Comparison of ENCODE assay signal across 36 cellular contexts in the genomic region with DNA sequence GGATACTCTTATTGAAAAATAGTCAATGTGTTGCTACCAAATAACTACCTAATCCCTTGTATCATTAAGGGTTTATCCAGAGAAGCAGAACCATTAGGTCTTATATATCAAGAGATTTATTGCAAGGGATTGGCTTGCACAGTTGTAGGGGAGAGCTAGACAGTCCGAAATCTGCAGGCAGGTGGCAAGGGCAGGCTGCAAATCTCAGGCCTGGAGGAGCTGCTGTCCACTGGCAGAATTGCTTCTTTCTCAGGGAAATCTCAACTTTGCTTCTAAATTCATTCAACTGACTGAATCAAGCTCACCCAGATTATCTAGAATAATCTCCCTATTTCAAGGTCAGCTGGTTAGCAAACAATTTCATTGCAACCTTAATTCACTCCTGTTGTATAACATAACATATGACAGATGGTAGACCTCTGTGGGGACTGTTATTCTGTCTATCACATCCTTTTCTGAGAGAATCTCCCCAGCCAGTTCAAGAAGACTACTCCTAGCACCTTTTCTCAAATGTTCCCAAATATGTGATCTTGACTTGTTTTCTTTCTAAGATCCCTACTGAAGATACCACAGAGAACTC.
"Had no signal": no experiment of that assay in that cellular context is flagged by ENCODE, and none has a peak within 500 bp of the region (broad histone marks: within the 10 kb centered on the region; RNA-seq: fewer than 3 reads in every experiment).

No MANE protein-coding gene starts in this region.

- H3K4me2 ChIP-seq: SK-N-SH had no signal

- H3K4me3 ChIP-seq: adrenal gland, body of pancreas, breast epithelium, Peyer's patch, SJSA1 had no signal

- H3K27ac Mint-ChIP-seq: activated CD4-positive, alpha-beta T cell treated with anti-CD3 and anti-CD28 coated beads for 36 hours; activated CD4-positive, alpha-beta T cell treated with anti-CD3 and anti-CD28 coated beads, Interleukin-2, amount 10 ng/mL, durations not matched to agents 7 days and 5 days; activated CD8-positive, alpha-beta T cell treated with anti-CD3 and anti-CD28 coated beads, Interleukin-2, amount 10 ng/mL, durations not matched to agents 7 days and 5 days; activated naive CD4-positive, alpha-beta T cell treated with anti-CD3 and anti-CD28 coated beads for 36 hours; activated naive CD4-positive, alpha-beta T cell treated with anti-CD3 and anti-CD28 coated beads, Interleukin-2, amount 50 U/mL, for 72 hours; activated T-helper 1 cell treated with anti-CD3 and anti-CD28 coated beads, Interleukin-12 subunit alpha, Interleukin-12 subunit beta, Interleukin-2, Interleukin-4 antibody, amounts not matched to agents 30 ng/mL and 10 ng/mL and 1 ng/mL, durations not matched to agents 14 hours and 24 hours and 36 hours; T-helper 1 cell treated with Interleukin-12 subunit alpha and Interleukin-12 subunit beta and Interleukin-4 antibody, amounts not matched to agents 30 μg/mL and 1 μg/mL, for 36 hours; T-helper 2 cell treated with Interferon-gamma antibody and Interleukin-4, amounts not matched to agents 5 μg/mL and 100 μg/mL, for 36 hours; WTC11 had no signal

- ATAC-seq: activated CD4-positive, alpha-beta T cell treated with anti-CD3 and anti-CD28 coated beads for 36 hours; activated CD4-positive, CD25-positive, alpha-beta regulatory T cell treated with anti-CD3 and anti-CD28 coated beads, Interleukin-2, amount 50 U/mL, for 24 hours; activated CD8-positive, alpha-beta T cell treated with anti-CD3 and anti-CD28 coated beads, Interleukin-2, amount 10 ng/mL, durations not matched to agents 7 days and 5 days; activated naive CD4-positive, alpha-beta T cell treated with anti-CD3 and anti-CD28 coated beads, Interleukin-2, amount 50 U/mL, for 72 hours; activated T-cell treated with anti-CD3 and anti-CD28 coated beads, Interleukin-2, amount 50 U/mL, for 4 hours; body of pancreas; PC-3; WTC11 had no signal

- H3K9me3 Mint-ChIP-seq: activated CD4-positive, alpha-beta T cell treated with anti-CD3 and anti-CD28 coated beads, Interleukin-2, amount 10 ng/mL, durations not matched to agents 7 days and 5 days; activated naive CD4-positive, alpha-beta T cell treated with anti-CD3 and anti-CD28 coated beads for 36 hours; activated naive CD4-positive, alpha-beta T cell treated with anti-CD3 and anti-CD28 coated beads, Interleukin-2, amount 50 U/mL, for 72 hours; activated T-cell treated with anti-CD3 and anti-CD28 coated beads, Interleukin-2, amount 50 U/mL, for 4 hours; activated T-helper 1 cell treated with anti-CD3 and anti-CD28 coated beads, Interleukin-12 subunit alpha, Interleukin-12 subunit beta, Interleukin-2, Interleukin-4 antibody, amounts not matched to agents 30 ng/mL and 10 ng/mL and 1 ng/mL, durations not matched to agents 14 hours and 24 hours and 36 hours; T-helper 1 cell treated with Interleukin-12 subunit alpha and Interleukin-12 subunit beta and Interleukin-4 antibody, amounts not matched to agents 30 μg/mL and 1 μg/mL, for 36 hours; T-helper 2 cell treated with Interferon-gamma antibody and Interleukin-4, amounts not matched to agents 5 μg/mL and 100 μg/mL, for 36 hours; WTC11 had no signal

- H3K36me3 ChIP-seq: adrenal gland, breast epithelium, Peyer's patch, SJSA1 had no signal

- FAIRE-seq: astrocyte, TTC549 had no signal

- H3K4me1 Mint-ChIP-seq: activated CD4-positive, alpha-beta T cell treated with anti-CD3 and anti-CD28 coated beads for 36 hours; activated CD4-positive, alpha-beta T cell treated with anti-CD3 and anti-CD28 coated beads, Interleukin-2, amount 10 ng/mL, durations not matched to agents 7 days and 5 days had no signal

- H3K9ac ChIP-seq: SK-N-SH had no signal

- H3K27ac ChIP-seq: adrenal gland, body of pancreas, breast epithelium, Peyer's patch, SJSA1 had no signal

- H3K27me3 ChIP-seq: adrenal gland, body of pancreas, breast epithelium, Peyer's patch, SJSA1 had no signal

- DNase-seq: activated CD4-positive, alpha-beta T cell treated with anti-CD3 and anti-CD28 coated beads for 36 hours; activated CD4-positive, alpha-beta T cell treated with anti-CD3 and anti-CD28 coated beads, Interleukin-2, amount 10 ng/mL, durations not matched to agents 7 days and 5 days; activated CD4-positive, alpha-beta T cell treated with anti-CD3 and anti-CD28 coated beads, Interleukin-2, amount 50 U/mL, for 48 hours; activated CD8-positive, alpha-beta T cell treated with anti-CD3 and anti-CD28 coated beads, Interleukin-2, amount 10 ng/mL, durations not matched to agents 7 days and 5 days; activated gamma-delta T cell treated with Interleukin-2 at 50 U/mL for 16 hours; activated naive CD4-positive, alpha-beta T cell treated with anti-CD3 and anti-CD28 coated beads for 36 hours; activated T-cell treated with anti-CD3 and anti-CD28 coated beads for 4 hours; activated T-cell treated with anti-CD3 and anti-CD28 coated beads, Interleukin-2, amount 50 U/mL, for 4 hours; adrenal gland; body of pancreas; MM.1S; MV-4-11; NCI-H1092; NCI-H1436 treated with DMSO at 0.1 percent for 48 hours; NCI-H187 treated with DMSO at 0.1 percent for 48 hours; NCI-H2081; NCI-H2171 treated with DMSO at 0.1 percent for 48 hours; NCI-H2227 treated with DMSO at 0.1 percent for 48 hours; NCI-H510A treated with DMSO at 0.1 percent for 48 hours; NCI-H526 treated with DMSO at 0.1 percent for 48 hours; NK-92 treated with Interleukin-12 subunit alpha and Interleukin-12 subunit beta, amount 100 ng/mL, for 24 hours; PC-3; Peyer's patch; RPMI8226; SHP77 treated with DMSO at 0.1 percent for 48 hours; SK-N-SH had no signal

- H3K36me3 Mint-ChIP-seq: activated naive CD4-positive, alpha-beta T cell treated with anti-CD3 and anti-CD28 coated beads, Interleukin-2, amount 50 U/mL, for 72 hours; WTC11 had no signal

- H3K9me3 ChIP-seq: adrenal gland, body of pancreas, breast epithelium, Peyer's patch, SJSA1, SK-N-SH had no signal

- H3K4me1 ChIP-seq: body of pancreas, breast epithelium, Peyer's patch, SJSA1 had no signal

- H3K4me3 Mint-ChIP-seq: activated CD4-positive, alpha-beta T cell treated with anti-CD3 and anti-CD28 coated beads for 36 hours; activated CD4-positive, alpha-beta T cell treated with anti-CD3 and anti-CD28 coated beads, Interleukin-2, amount 10 ng/mL, durations not matched to agents 7 days and 5 days; activated CD8-positive, alpha-beta T cell treated with anti-CD3 and anti-CD28 coated beads, Interleukin-2, amount 10 ng/mL, durations not matched to agents 7 days and 5 days; activated naive CD4-positive, alpha-beta T cell treated with anti-CD3 and anti-CD28 coated beads for 36 hours; activated T-cell treated with anti-CD3 and anti-CD28 coated beads, Interleukin-2, amount 50 U/mL, for 4 hours; activated T-helper 1 cell treated with anti-CD3 and anti-CD28 coated beads, Interleukin-12 subunit alpha, Interleukin-12 subunit beta, Interleukin-2, Interleukin-4 antibody, amounts not matched to agents 30 ng/mL and 10 ng/mL and 1 ng/mL, durations not matched to agents 14 hours and 24 hours and 36 hours; T-helper 1 cell treated with Interleukin-12 subunit alpha and Interleukin-12 subunit beta and Interleukin-4 antibody, amounts not matched to agents 30 μg/mL and 1 μg/mL, for 36 hours; T-helper 2 cell treated with Interferon-gamma antibody and Interleukin-4, amounts not matched to agents 5 μg/mL and 100 μg/mL, for 36 hours; WTC11 had no signal
